11 cellular contexts compared by ENCODE assay signal in genomic region chr20:54004397-54004940, GRCh38.
DNase-seq lines count a peak whose midpoint lies in the region; ATAC-seq and TF ChIP-seq lines count a peak whose summit lies in the region.
"Had no signal": no experiment of that assay in that cellular context is flagged by ENCODE, and none has a peak within 500 bp of the region (broad histone marks: within the 10 kb centered on the region; RNA-seq: fewer than 3 reads in every experiment).

No MANE protein-coding gene starts in this region.

- peaks cover 57% of the 10 kb centered on the region for H3K27me3 ChIP-seq in WERI-Rb-1 (ENCODE audit: insufficient read depth, low read depth, severe bottlenecking)
- H3K27me3 ChIP-seq in mesendoderm (ENCODE audit: insufficient read depth, low read length, poor library complexity), result no peaks in the 10 kb centered on the region
- H3K27me3 ChIP-seq: thyroid gland had no signal

- no peak overlapping the region for H3K4ac ChIP-seq in mesendoderm (ENCODE audit: low read depth, low read length)

- DNase-seq in kidney tubule cell (ENCODE audit: low spot score) (peak; percentile 33), WERI-Rb-1 (no peak), NCI-H748 treated with DMSO at 0.1 percent for 48 hours (lab: John Stamatoyannopoulos, UW) (no peak), mesendoderm (no peak)
- DNase-seq: erythroblast; NCI-H1436 treated with DMSO at 0.1 percent for 48 hours; stimulated activated CD4-positive, alpha-beta T cell treated with anti-CD3 and anti-CD28 coated beads, Interleukin-2, amount 100 ng/mL, for 24 hours; thyroid gland had no signal

- H3K4me1 ChIP-seq in mesendoderm (ENCODE audit: control insufficient read depth, low read depth, low read length), result no peaks in the 10 kb centered on the region
- H3K4me1 ChIP-seq: thyroid gland had no signal

- no peak overlapping the region for H4K5ac ChIP-seq in mesendoderm (ENCODE audit: low read length)

- H3K9me3 ChIP-seq in WERI-Rb-1 (ENCODE audit: severe bottlenecking), result peaks cover 3% of the 10 kb centered on the region
- H3K9me3 ChIP-seq: thyroid gland had no signal

- no peak overlapping the region for H3K27ac ChIP-seq in WERI-Rb-1
- H3K27ac ChIP-seq in mesendoderm (ENCODE audit: low read depth, low read length), result no peak overlapping the region
- H3K27ac ChIP-seq: thyroid gland had no signal

- TF ChIP-seq CTCF in WERI-Rb-1 (IDR thresholded peaks at IDR 0.05; ENCODE audit: low read depth, low read length), result no peak

- H3K79me1 ChIP-seq in mesendoderm (ENCODE audit: low read length), result no peaks in the 10 kb centered on the region

- ATAC-seq in GM18870 (IDR thresholded peaks at IDR 0.05; ENCODE audit: unreplicated experiment) (peak; percentile 99), GM21423 (IDR thresholded peaks at IDR 0.05; ENCODE audit: unreplicated experiment) (peak; percentile 97), HG03095 (IDR thresholded peaks at IDR 0.05; ENCODE audit: unreplicated experiment) (peak; percentile 78)

- H3K18ac ChIP-seq in mesendoderm (ENCODE audit: low read length), result no peak overlapping the region

- H3K4me3 ChIP-seq in WERI-Rb-1 (ENCODE audit: low read depth, low read length), result no peak overlapping the region
- no peak overlapping the region for H3K4me3 ChIP-seq in mesendoderm (ENCODE audit: low read length)
- H3K4me3 ChIP-seq: thyroid gland had no signal

- H3K36me3 ChIP-seq in WERI-Rb-1 (no peaks in the 10 kb centered on the region), mesendoderm (ENCODE audit: control insufficient read depth, insufficient read depth, low read length) (no peaks in the 10 kb centered on the region)
- H3K36me3 ChIP-seq: thyroid gland had no signal

- no peak overlapping the region for H4K8ac ChIP-seq in mesendoderm (ENCODE audit: low read depth, low read length)

- no peak overlapping the region for H2BK5ac ChIP-seq in mesendoderm (ENCODE audit: low read length)

- H3K4me2 ChIP-seq in mesendoderm (ENCODE audit: low read length), result no peak overlapping the region

- no peaks in the 10 kb centered on the region for H3K79me2 ChIP-seq in mesendoderm (ENCODE audit: control insufficient read depth, insufficient read depth, low read length)

- H3K56ac ChIP-seq in mesendoderm (ENCODE audit: low read length), result no peak overlapping the region

- H3K23ac ChIP-seq in mesendoderm (ENCODE audit: low read length), result no peak overlapping the region

- no peak overlapping the region for H2AK5ac ChIP-seq in mesendoderm (ENCODE audit: low read length)

- no peak overlapping the region for H2BK15ac ChIP-seq in mesendoderm (replicated peaks; ENCODE audit: low read depth)

- no peak overlapping the region for H3K9ac ChIP-seq in mesendoderm (ENCODE audit: low read length)

- H2BK120ac ChIP-seq in mesendoderm (ENCODE audit: low read depth, low read length), result no peak overlapping the region
